ENCODE assay signal across 8 cellular contexts in the genomic region with DNA sequence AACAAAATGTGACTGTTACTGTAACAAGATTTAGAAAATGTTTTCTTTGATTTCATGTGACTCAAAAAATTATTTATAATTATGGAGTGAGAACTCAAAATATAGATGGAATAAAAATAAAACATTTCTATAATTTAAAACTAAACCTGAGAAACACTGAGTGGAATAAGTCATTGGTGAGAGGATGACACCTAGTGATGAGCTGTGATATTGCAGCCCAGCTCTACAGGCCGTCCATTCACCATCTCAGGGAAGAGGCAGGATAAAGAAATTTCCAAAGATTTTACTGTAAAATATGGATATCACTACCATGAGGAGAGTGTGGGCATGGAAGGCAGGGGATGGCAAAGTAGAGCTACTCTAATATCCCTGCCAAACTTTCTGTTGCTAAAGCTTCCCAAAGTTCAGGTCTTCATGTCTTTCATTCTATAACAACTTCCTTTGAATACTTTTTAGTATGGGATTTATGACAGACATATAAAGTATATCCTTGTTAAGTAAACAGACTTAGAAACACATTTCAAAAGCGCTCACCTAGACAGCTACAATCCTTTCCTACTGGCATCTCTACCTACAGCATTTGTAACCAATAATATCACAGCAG.
DNase-seq lines count a peak whose midpoint lies in the region; ATAC-seq, FAIRE-seq and TF ChIP-seq lines count a peak whose summit lies in the region.

No MANE protein-coding gene starts in this region.

- no peak overlapping the region for H3K4me3 Mint-ChIP-seq in WTC11

- TF ChIP-seq CTCF in AG04450 (IDR thresholded peaks at IDR 0.05; ENCODE audit: low read depth, low read length) (peak; percentile 43), GM20000 (IDR thresholded peaks at IDR 0.05; ENCODE audit: extremely low read depth, missing control alignments) (peak; percentile 59), WTC11 (IDR thresholded peaks at IDR 0.05) (peak; percentile 78), kidney (IDR thresholded peaks at IDR 0.05; ENCODE audit: borderline replicate concordance, extremely low read depth, insufficient read depth) (peak; percentile 42)

- peaks cover 22% of the 10 kb centered on the region for H3K9me3 Mint-ChIP-seq in WTC11

- POLR2A ChIA-PET in AG04450 (lab: Yijun Ruan, JAX) (no interaction called here), WTC11 (lab: Charles Lee) (interaction anchor here (1.0 kb wide), 1 partner anchor 117 kb away, joined by 3 read pairs; no protein-coding TSS in a partner anchor)

- peaks cover 24% of the 10 kb centered on the region for H3K36me3 Mint-ChIP-seq in WTC11

- no peaks in the 10 kb centered on the region for H3K27me3 ChIP-seq in AG04450 (ENCODE audit: control insufficient read depth, insufficient read depth, low read length)

- no peaks in the 10 kb centered on the region for H3K36me3 ChIP-seq in kidney (ENCODE audit: control insufficient read depth in 1 of 2, insufficient read depth in 2 of 2, low read length in 2 of 2)

- ATAC-seq in WTC11 (no peak; the same call in 1 of the 2 replicates), HG03469 (IDR thresholded peaks at IDR 0.05; ENCODE audit: unreplicated experiment) (no peak)

- H3K27me3 Mint-ChIP-seq in WTC11 (ENCODE audit: low read depth) = no peaks in the 10 kb centered on the region

- DNase-seq in AG04450 (ENCODE audit: low read depth, low spot score) = no peak
- DNase-seq in GM20000 (ENCODE audit: low spot score) = no peak
- DNase-seq in WTC11 (ENCODE audit: low spot score) = peak; percentile 53
- DNase-seq in kidney = no peak
- DNase-seq in activated gamma-delta T cell treated with Interleukin-2 at 50 U/mL for 16 hours = no peak
- no peak for DNase-seq in NCI-H524 (lab: John Stamatoyannopoulos, UW)
- DNase-seq in NCI-H187 treated with DMSO at 0.1 percent for 48 hours (lab: John Stamatoyannopoulos, UW) = no peak

- H3K27ac Mint-ChIP-seq in WTC11 = no peak overlapping the region

- H3K4me1 Mint-ChIP-seq in WTC11 = peaks cover 22% of the 10 kb centered on the region

- H3K4me3 ChIP-seq in AG04450 (ENCODE audit: low read depth, low read length) (no peak overlapping the region), kidney (ENCODE audit: low read length in 2 of 2) (no peak overlapping the region)

- CTCF ChIA-PET in AG04450 (lab: Charles Lee) (interaction anchor here (0.8 to 2.3 kb wide), 4 partner anchors 28 to 409 kb away, joined by 3 to 18 read pairs (median 4); no protein-coding TSS in a partner anchor), WTC11 (lab: Charles Lee) (interaction anchor here (0.6 to 1.6 kb wide), 10 partner anchors 10 to 406 kb away, joined by 3 to 10 read pairs (median 3); no protein-coding TSS in a partner anchor)

- peaks cover 0 to 3% of the 10 kb centered on the region in 2 donors for H3K4me1 ChIP-seq in kidney (ENCODE audit: control insufficient read depth in 1 of 2, insufficient read depth in 1 of 2, low read depth in 1 of 2, low read length in 2 of 2)

- H3K9ac ChIP-seq in kidney (ENCODE audit: low read length in 2 of 2) = no peak overlapping the region

- H3K9me3 ChIP-seq in AG04450 (ENCODE audit: control insufficient read depth, insufficient read depth, low read length) (peaks cover 2% of the 10 kb centered on the region; the same call in 1 of the 2 replicates), kidney (ENCODE audit: control insufficient read depth in 1 of 2, low read length in 2 of 2) (peaks cover 3 to 15% of the 10 kb centered on the region in 2 donors)

- intact Hi-C loops in kidney (cut with DNase I) = no loop called here

- H3K27ac ChIP-seq in AG04450 (ENCODE audit: low read depth, low read length) (no peak overlapping the region), kidney (ENCODE audit: low read depth in 2 of 2, low read length in 2 of 2) (no peak overlapping the region)

- FAIRE-seq in kidney (lab: Jason Lieb, UNC) = no peak

TF ChIP-seq in WTC11, 78 proteins besides CTCF, POLR2A, EP300 and RAD21:
- TF ChIP-seq, protein P1, sequence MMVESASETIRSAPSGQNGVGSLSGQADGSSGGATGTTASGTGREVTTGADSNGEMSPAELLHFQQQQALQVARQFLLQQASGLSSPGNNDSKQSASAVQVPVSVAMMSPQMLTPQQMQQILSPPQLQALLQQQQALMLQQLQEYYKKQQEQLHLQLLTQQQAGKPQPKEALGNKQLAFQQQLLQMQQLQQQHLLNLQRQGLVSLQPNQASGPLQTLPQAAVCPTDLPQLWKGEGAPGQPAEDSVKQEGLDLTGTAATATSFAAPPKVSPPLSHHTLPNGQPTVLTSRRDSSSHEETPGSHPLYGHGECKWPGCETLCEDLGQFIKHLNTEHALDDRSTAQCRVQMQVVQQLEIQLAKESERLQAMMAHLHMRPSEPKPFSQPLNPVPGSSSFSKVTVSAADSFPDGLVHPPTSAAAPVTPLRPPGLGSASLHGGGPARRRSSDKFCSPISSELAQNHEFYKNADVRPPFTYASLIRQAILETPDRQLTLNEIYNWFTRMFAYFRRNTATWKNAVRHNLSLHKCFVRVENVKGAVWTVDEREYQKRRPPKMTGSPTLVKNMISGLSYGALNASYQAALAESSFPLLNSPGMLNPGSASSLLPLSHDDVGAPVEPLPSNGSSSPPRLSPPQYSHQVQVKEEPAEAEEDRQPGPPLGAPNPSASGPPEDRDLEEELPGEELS (CRISPR knock-in tag; IDR thresholded peaks at IDR 0.05) = no peak
- TF ChIP-seq OVOL2 (CRISPR knock-in tag; IDR thresholded peaks at IDR 0.05; ENCODE audit: borderline replicate concordance) (no peak), SP1 (CRISPR knock-in tag; conservative IDR thresholded peaks at IDR 0.05) (no peak), RELA (CRISPR knock-in tag; IDR thresholded peaks at IDR 0.05; ENCODE audit: borderline replicate concordance) (no peak), ZNF138 (CRISPR knock-in tag; conservative IDR thresholded peaks at IDR 0.05) (no peak), ETV6 (CRISPR knock-in tag; IDR thresholded peaks at IDR 0.05) (no peak), TP53 (CRISPR knock-in tag; IDR thresholded peaks at IDR 0.05) (no peak)
- TF ChIP-seq, protein P2, sequence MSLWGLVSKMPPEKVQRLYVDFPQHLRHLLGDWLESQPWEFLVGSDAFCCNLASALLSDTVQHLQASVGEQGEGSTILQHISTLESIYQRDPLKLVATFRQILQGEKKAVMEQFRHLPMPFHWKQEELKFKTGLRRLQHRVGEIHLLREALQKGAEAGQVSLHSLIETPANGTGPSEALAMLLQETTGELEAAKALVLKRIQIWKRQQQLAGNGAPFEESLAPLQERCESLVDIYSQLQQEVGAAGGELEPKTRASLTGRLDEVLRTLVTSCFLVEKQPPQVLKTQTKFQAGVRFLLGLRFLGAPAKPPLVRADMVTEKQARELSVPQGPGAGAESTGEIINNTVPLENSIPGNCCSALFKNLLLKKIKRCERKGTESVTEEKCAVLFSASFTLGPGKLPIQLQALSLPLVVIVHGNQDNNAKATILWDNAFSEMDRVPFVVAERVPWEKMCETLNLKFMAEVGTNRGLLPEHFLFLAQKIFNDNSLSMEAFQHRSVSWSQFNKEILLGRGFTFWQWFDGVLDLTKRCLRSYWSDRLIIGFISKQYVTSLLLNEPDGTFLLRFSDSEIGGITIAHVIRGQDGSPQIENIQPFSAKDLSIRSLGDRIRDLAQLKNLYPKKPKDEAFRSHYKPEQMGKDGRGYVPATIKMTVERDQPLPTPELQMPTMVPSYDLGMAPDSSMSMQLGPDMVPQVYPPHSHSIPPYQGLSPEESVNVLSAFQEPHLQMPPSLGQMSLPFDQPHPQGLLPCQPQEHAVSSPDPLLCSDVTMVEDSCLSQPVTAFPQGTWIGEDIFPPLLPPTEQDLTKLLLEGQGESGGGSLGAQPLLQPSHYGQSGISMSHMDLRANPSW (CRISPR knock-in tag; conservative IDR thresholded peaks at IDR 0.05; ENCODE audit: low read depth) = no peak
- TF ChIP-seq, protein P3, sequence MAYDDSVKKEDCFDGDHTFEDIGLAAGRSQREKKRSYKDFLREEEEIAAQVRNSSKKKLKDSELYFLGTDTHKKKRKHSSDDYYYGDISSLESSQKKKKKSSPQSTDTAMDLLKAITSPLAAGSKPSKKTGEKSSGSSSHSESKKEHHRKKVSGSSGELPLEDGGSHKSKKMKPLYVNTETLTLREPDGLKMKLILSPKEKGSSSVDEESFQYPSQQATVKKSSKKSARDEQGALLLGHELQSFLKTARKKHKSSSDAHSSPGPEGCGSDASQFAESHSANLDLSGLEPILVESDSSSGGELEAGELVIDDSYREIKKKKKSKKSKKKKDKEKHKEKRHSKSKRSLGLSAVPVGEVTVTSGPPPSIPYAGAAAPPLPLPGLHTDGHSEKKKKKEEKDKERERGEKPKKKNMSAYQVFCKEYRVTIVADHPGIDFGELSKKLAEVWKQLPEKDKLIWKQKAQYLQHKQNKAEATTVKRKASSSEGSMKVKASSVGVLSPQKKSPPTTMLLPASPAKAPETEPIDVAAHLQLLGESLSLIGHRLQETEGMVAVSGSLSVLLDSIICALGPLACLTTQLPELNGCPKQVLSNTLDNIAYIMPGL (CRISPR knock-in tag; IDR thresholded peaks at IDR 0.05) = no peak
- TF ChIP-seq, protein P4, sequence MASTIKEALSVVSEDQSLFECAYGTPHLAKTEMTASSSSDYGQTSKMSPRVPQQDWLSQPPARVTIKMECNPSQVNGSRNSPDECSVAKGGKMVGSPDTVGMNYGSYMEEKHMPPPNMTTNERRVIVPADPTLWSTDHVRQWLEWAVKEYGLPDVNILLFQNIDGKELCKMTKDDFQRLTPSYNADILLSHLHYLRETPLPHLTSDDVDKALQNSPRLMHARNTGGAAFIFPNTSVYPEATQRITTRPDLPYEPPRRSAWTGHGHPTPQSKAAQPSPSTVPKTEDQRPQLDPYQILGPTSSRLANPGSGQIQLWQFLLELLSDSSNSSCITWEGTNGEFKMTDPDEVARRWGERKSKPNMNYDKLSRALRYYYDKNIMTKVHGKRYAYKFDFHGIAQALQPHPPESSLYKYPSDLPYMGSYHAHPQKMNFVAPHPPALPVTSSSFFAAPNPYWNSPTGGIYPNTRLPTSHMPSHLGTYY (CRISPR knock-in tag; IDR thresholded peaks at IDR 0.05) = no peak
- TF ChIP-seq, protein P5, sequence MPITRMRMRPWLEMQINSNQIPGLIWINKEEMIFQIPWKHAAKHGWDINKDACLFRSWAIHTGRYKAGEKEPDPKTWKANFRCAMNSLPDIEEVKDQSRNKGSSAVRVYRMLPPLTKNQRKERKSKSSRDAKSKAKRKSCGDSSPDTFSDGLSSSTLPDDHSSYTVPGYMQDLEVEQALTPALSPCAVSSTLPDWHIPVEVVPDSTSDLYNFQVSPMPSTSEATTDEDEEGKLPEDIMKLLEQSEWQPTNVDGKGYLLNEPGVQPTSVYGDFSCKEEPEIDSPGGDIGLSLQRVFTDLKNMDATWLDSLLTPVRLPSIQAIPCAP (CRISPR knock-in tag; IDR thresholded peaks at IDR 0.05) = no peak
TF ChIP-seq in WTC11: peak in this region for 0.
